ENCODE assay signal across 19 cellular contexts in the genomic region with DNA sequence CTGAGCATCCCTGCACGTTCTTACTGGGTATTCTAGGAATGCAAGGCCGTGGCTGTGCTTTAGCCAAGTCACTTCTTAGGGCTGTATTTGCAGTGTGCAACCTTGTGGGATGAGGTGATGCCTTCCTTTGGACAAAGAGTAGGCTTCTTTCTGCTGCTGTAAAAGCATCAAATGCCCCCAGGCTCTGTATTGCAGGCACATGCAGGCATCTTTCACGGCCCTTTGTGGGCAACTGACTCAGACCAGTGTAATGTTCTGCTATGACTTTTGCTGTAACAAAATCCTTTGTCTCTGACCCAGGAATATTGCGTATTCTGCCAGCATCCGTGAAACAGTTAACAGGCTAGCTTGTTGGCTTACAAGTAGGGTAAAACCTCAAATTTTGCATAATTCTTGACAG. TPM values are rescaled to one million over a fixed set of nuclear protein-coding genes. Genes with fewer than 3 reads are reported as not detected.
DNase-seq lines count a peak whose midpoint lies in the region; ATAC-seq and TF ChIP-seq lines count a peak whose summit lies in the region.
"Had no signal": no experiment of that assay in that cellular context is flagged by ENCODE, and none has a peak within 500 bp of the region (broad histone marks: within the 10 kb centered on the region; RNA-seq: fewer than 3 reads in every experiment).

No MANE protein-coding gene starts in this region.

- H3K79me2 ChIP-seq in GM23338 (replicated peaks; ENCODE audit: insufficient read depth), result no peaks in the 10 kb centered on the region

- no peaks in the 10 kb centered on the region for H3K4me1 Mint-ChIP-seq in GM23338

- H3K4me2 ChIP-seq in GM23338, result no peak overlapping the region

- H3K4me3 Mint-ChIP-seq in GM23338, result no peak overlapping the region
- H3K4me3 Mint-ChIP-seq: activated CD4-positive, alpha-beta memory T cell treated with anti-CD3 and anti-CD28 coated beads for 36 hours; dendritic cell treated with granulocyte-macrophage colony-stimulating factor and Interleukin-4, amounts not matched to agents 40 ng/mL and 50 ng/mL, for 4 days; stimulated activated naive CD8-positive, alpha-beta T cell treated with anti-CD3 and anti-CD28 coated beads, Interleukin-15, Interleukin-2, amounts not matched to agents 100 ng/mL and 50 ng/mL, for 24 hours had no signal

- H3K27ac ChIP-seq in GM23338 (ENCODE audit: low read depth), result no peak overlapping the region
- H3K27ac ChIP-seq: uterus had no signal

- H3F3A ChIP-seq in GM23338 (replicated peaks; ENCODE audit: low read depth), result no peaks in the 10 kb centered on the region

- no peaks in the 10 kb centered on the region for H3K9me3 Mint-ChIP-seq in GM23338
- H3K9me3 Mint-ChIP-seq: activated CD4-positive, alpha-beta memory T cell treated with anti-CD3 and anti-CD28 coated beads for 36 hours; dendritic cell treated with granulocyte-macrophage colony-stimulating factor and Interleukin-4, amounts not matched to agents 40 ng/mL and 50 ng/mL, for 4 days; stimulated activated naive CD8-positive, alpha-beta T cell treated with anti-CD3 and anti-CD28 coated beads, Interleukin-15, Interleukin-2, amounts not matched to agents 100 ng/mL and 50 ng/mL, for 24 hours had no signal

- TF ChIP-seq CTCF in AG04449 (IDR thresholded peaks at IDR 0.05; ENCODE audit: insufficient read depth, low read length, missing control alignments) (no peak), GM23338 (conservative IDR thresholded peaks at IDR 0.05; ENCODE audit: low read depth in 2 of 2) (no peak)

- POLR2A ChIA-PET in AG04449 (lab: Yijun Ruan, JAX), result no interaction called here

- H3K27me3 Mint-ChIP-seq in GM23338 (ENCODE audit: insufficient read depth, low read depth, poor library complexity), result peaks cover 2% of the 10 kb centered on the region
- H3K27me3 Mint-ChIP-seq: activated CD4-positive, alpha-beta memory T cell treated with anti-CD3 and anti-CD28 coated beads for 36 hours; dendritic cell treated with granulocyte-macrophage colony-stimulating factor and Interleukin-4, amounts not matched to agents 40 ng/mL and 50 ng/mL, for 4 days had no signal

- H4K20me1 ChIP-seq in GM23338 (replicated peaks; ENCODE audit: insufficient read depth), result no peaks in the 10 kb centered on the region

- ATAC-seq in GM21717 (IDR thresholded peaks at IDR 0.05; ENCODE audit: unreplicated experiment) (no peak), GM23338 (no peak), HG03095 (IDR thresholded peaks at IDR 0.05; ENCODE audit: unreplicated experiment) (no peak)
- ATAC-seq: left cardiac atrium had no signal

- CTCF ChIA-PET in AG04449 (lab: Yijun Ruan, JAX), result no interaction called here

- DNase-seq in AG04449 (ENCODE audit: low read depth, low spot score), result peak; percentile 24
- peak; percentile 59 for DNase-seq in H4 (ENCODE audit: low spot score)
- DNase-seq in SK-MEL-5 (ENCODE audit: low read depth, low spot score), result peak; percentile 34
- DNase-seq in fibroblast of peridontal ligament (ENCODE audit: extremely low read depth), result peak; percentile 82
- no peak for DNase-seq in GM23338 (ENCODE audit: low spot score)
- no peak for DNase-seq in activated gamma-delta T cell (lab: John Stamatoyannopoulos, UW)
- DNase-seq: activated CD4-positive, alpha-beta memory T cell treated with anti-CD3 and anti-CD28 coated beads for 36 hours; Calu3; erythroblast; H7; hippocampal formation; left cardiac atrium; NCI-H187 treated with DMSO at 0.1 percent for 48 hours; NCI-H524; uterus had no signal

- H3K4me3 ChIP-seq in AG04449 (ENCODE audit: low read depth, low read length) (no peak overlapping the region), GM23338 (no peak overlapping the region)
- H3K4me3 ChIP-seq: uterus had no signal

- H3K36me3 Mint-ChIP-seq in GM23338 (ENCODE audit: low read depth), result no peaks in the 10 kb centered on the region; the same call in 1 of the 3 replicates
- H3K36me3 Mint-ChIP-seq: activated CD4-positive, alpha-beta memory T cell treated with anti-CD3 and anti-CD28 coated beads for 36 hours had no signal

- no peaks in the 10 kb centered on the region for H3K36me3 ChIP-seq in GM23338 (ENCODE audit: insufficient read depth)
- H3K36me3 ChIP-seq: uterus had no signal

- H2AFZ ChIP-seq in GM23338, result no peak overlapping the region

- no peaks in the 10 kb centered on the region for H3K4me1 ChIP-seq in GM23338 (ENCODE audit: insufficient read depth)
- H3K4me1 ChIP-seq: uterus had no signal

- no peak overlapping the region for H3K27ac Mint-ChIP-seq in GM23338
- H3K27ac Mint-ChIP-seq: activated CD4-positive, alpha-beta memory T cell treated with anti-CD3 and anti-CD28 coated beads for 36 hours; dendritic cell treated with granulocyte-macrophage colony-stimulating factor and Interleukin-4, amounts not matched to agents 40 ng/mL and 50 ng/mL, for 4 days; stimulated activated naive CD8-positive, alpha-beta T cell treated with anti-CD3 and anti-CD28 coated beads, Interleukin-15, Interleukin-2, amounts not matched to agents 100 ng/mL and 50 ng/mL, for 24 hours had no signal

- H3K27me3 ChIP-seq in GM23338 (ENCODE audit: insufficient read depth), result no peaks in the 10 kb centered on the region
- H3K27me3 ChIP-seq: uterus had no signal

- no peaks in the 10 kb centered on the region for H3K9me2 ChIP-seq in GM23338 (ENCODE audit: insufficient read depth)

- in situ Hi-C loops in SK-MEL-5 (cut with HindIII; ENCODE audit: low pct_unique_long_range_greater_than_20kb, low sequenced_read_pairs), result no loop called here

TF ChIP-seq in GM23338, 12 proteins besides CTCF, POLR2A, EP300 and RAD21:
- no peak for TF ChIP-seq JUNB (IDR thresholded peaks at IDR 0.05; ENCODE audit: unreplicated experiment)
- TF ChIP-seq, protein P1, sequence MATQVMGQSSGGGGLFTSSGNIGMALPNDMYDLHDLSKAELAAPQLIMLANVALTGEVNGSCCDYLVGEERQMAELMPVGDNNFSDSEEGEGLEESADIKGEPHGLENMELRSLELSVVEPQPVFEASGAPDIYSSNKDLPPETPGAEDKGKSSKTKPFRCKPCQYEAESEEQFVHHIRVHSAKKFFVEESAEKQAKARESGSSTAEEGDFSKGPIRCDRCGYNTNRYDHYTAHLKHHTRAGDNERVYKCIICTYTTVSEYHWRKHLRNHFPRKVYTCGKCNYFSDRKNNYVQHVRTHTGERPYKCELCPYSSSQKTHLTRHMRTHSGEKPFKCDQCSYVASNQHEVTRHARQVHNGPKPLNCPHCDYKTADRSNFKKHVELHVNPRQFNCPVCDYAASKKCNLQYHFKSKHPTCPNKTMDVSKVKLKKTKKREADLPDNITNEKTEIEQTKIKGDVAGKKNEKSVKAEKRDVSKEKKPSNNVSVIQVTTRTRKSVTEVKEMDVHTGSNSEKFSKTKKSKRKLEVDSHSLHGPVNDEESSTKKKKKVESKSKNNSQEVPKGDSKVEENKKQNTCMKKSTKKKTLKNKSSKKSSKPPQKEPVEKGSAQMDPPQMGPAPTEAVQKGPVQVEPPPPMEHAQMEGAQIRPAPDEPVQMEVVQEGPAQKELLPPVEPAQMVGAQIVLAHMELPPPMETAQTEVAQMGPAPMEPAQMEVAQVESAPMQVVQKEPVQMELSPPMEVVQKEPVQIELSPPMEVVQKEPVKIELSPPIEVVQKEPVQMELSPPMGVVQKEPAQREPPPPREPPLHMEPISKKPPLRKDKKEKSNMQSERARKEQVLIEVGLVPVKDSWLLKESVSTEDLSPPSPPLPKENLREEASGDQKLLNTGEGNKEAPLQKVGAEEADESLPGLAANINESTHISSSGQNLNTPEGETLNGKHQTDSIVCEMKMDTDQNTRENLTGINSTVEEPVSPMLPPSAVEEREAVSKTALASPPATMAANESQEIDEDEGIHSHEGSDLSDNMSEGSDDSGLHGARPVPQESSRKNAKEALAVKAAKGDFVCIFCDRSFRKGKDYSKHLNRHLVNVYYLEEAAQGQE (IDR thresholded peaks at IDR 0.05; ENCODE audit: unreplicated experiment), result no peak
- no peak for TF ChIP-seq CREB1 (CRISPR knock-in tag; IDR thresholded peaks at IDR 0.05; ENCODE audit: low read depth)
TF ChIP-seq in GM23338: peak in this region for 0.

RNA-seq across cellular contexts. Expression of a gene that starts 30.9 kb away (rescaled TPM):
- 38.5 and 50.2 TPM in 2 replicates for total RNA-seq in H4 (2014; rRNA removed; shearing (Covaris generic))
- 55.2 and 62.6 TPM in 2 replicates for total RNA-seq in SK-MEL-5 (2014; rRNA removed; shearing (Covaris generic))
- 56.4 and 62.3 TPM in 2 replicates for polyA plus RNA-seq in SK-MEL-5 (2015; cell fraction: cytosol; rRNA removed)
- polyA plus RNA-seq in SK-MEL-5 (2015; cell fraction: nucleus; rRNA removed), result 20.9 and 34.6 TPM in 2 replicates
- 103 and 118 TPM in 2 replicates for total RNA-seq in GM23338 (2014; rRNA removed; shearing (Covaris generic))
- 389 and 397 TPM in 2 replicates for polyA plus RNA-seq in GM23338 (2016; fragmentation: Nextera tagmentation; extraction: Ambion mirVana)

RNA-seq across cellular contexts. Expression of a gene that starts 50.0 kb away (rescaled TPM):
- 0.48 and 0.80 TPM in 2 replicates for total RNA-seq in H4 (2014; rRNA removed; shearing (Covaris generic))
- 0.11 and 0.82 TPM in 2 replicates for total RNA-seq in SK-MEL-5 (2014; rRNA removed; shearing (Covaris generic))
- 0.10 and 0.34 TPM in 2 replicates for polyA plus RNA-seq in SK-MEL-5 (2015; cell fraction: cytosol; rRNA removed)
- polyA plus RNA-seq in SK-MEL-5 (2015; cell fraction: nucleus; rRNA removed), result 0.68 and 2.0 TPM in 2 replicates
- total RNA-seq in GM23338 (2014; rRNA removed; shearing (Covaris generic)), result 0.59 and 0.78 TPM in 2 replicates
- polyA plus RNA-seq in GM23338 (2016; fragmentation: Nextera tagmentation; extraction: Ambion mirVana), result 1.3 and 1.4 TPM in 2 replicates

Comparison
In these comparisons a context has a peak if more than half of its experiments do, and no peak if none do; other contexts are left out.
1. DNase-seq: peak in AG04449 (single experiment), H4 (single experiment), SK-MEL-5 (single experiment) and fibroblast of peridontal ligament (single experiment); none in GM23338 (single experiment) and activated gamma-delta T cell (single experiment).